In genomic region chr5:120632430-120632829, GRCh38 we compare ENCODE assay signal across 3 cellular contexts.
TF ChIP-seq lines count a peak whose summit lies in the region.

No MANE protein-coding gene starts in this region.

TF ChIP-seq in SK-N-SH treated with all-trans-retinoic acid at 6 μM for 48 hours, 23 proteins besides CTCF, POLR2A, EP300 and RAD21:
- TF ChIP-seq OSR1 (CRISPR knock-in tag; IDR thresholded peaks at IDR 0.05) (no peak), ISL1 (CRISPR knock-in tag; IDR thresholded peaks at IDR 0.05) (no peak), ZNF8 (CRISPR knock-in tag; IDR thresholded peaks at IDR 0.05) (no peak), ZFP30 (CRISPR knock-in tag; IDR thresholded peaks at IDR 0.05) (peak; percentile 51), ARNTL (CRISPR knock-in tag; IDR thresholded peaks at IDR 0.05; ENCODE audit: borderline replicate concordance, low read depth) (no peak)
TF ChIP-seq in SK-N-SH treated with all-trans-retinoic acid at 6 μM for 48 hours: peak in this region for 1.

TF ChIP-seq in SK-N-SH, 30 proteins besides CTCF, POLR2A, EP300 and RAD21:
- TF ChIP-seq TCF12 (IDR thresholded peaks at IDR 0.05) = no peak
- TF ChIP-seq RFX5 (IDR thresholded peaks at IDR 0.05; ENCODE audit: low read length) = no peak
- TF ChIP-seq FOSL2 (IDR thresholded peaks at IDR 0.05; ENCODE audit: borderline replicate concordance, low read depth) = no peak
- TF ChIP-seq PBX3 (IDR thresholded peaks at IDR 0.05) = no peak
- no peak for TF ChIP-seq TAF1 (IDR thresholded peaks at IDR 0.05; ENCODE audit: borderline replicate concordance, low read depth, low read length)

TF ChIP-seq in K562, 482 proteins besides CTCF, POLR2A, EP300 and RAD21:
- TF ChIP-seq SUPT5H (IDR thresholded peaks at IDR 0.05) (no peak), GTF3C2 (IDR thresholded peaks at IDR 0.05; ENCODE audit: borderline replicate concordance, extremely low read depth, insufficient read length) (no peak), ZBED1 (IDR thresholded peaks at IDR 0.05) (no peak), ZNF512 (tag; IDR thresholded peaks at IDR 0.05) (peak; percentile 68), GMEB1 (CRISPR knock-in tag; IDR thresholded peaks at IDR 0.05) (no peak), FOXJ2 (tag; IDR thresholded peaks at IDR 0.05) (no peak), ZNF134 (CRISPR knock-in tag; conservative IDR thresholded peaks at IDR 0.05) (no peak)
